ENCODE assay signal across 10 cellular contexts in the genomic region with DNA sequence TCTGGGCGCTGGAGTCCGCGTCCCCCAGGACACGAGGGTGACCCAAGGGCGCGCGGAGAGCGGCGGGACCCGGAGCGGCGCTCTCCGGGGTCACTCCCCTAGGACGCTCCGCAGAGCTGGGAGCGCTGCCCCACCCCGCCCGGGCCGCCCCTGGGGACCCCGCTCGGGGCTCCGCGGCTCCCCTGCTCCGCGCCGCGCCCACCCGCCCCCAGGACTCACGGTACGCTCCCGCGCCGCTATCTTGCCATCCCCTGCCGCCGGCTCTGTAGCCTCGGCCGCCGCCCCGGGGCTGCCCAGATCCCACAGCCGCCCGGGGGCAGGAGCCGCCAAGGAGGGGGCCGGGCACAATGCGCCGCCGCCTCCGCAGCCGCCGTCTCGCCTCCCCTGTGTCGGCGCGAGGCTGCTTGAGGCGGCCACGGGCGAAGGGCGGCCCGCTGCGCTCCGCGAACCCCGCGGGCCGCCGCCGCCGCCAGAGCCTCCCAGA. TPM values are rescaled to one million over a fixed set of nuclear protein-coding genes. Genes with fewer than 3 reads are reported as not detected.
DNase-seq lines count a peak whose midpoint lies in the region; ATAC-seq, FAIRE-seq and TF ChIP-seq lines count a peak whose summit lies in the region.
"Had no signal": no experiment of that assay in that cellular context is flagged by ENCODE, and none has a peak within 500 bp of the region (broad histone marks: within the 10 kb centered on the region; RNA-seq: fewer than 3 reads in every experiment).

No MANE protein-coding gene starts in this region.

- TF ChIP-seq RAD21 in HepG2 (CRISPR knock-in tag; IDR thresholded peaks at IDR 0.05) = no peak

- peak in 1 of 3 donors; percentile 56 for TF ChIP-seq POLR2A in body of pancreas (IDR thresholded peaks at IDR 0.05)
- TF ChIP-seq POLR2A in HepG2 (IDR thresholded peaks at IDR 0.05; ENCODE audit: insufficient read depth in 1 of 2, low read depth in 2 of 2, low read length in 2 of 2) = no peak

- TF ChIP-seq EP300 in HepG2 (IDR thresholded peaks at IDR 0.05; ENCODE audit: low read depth in 2 of 2, low read length in 2 of 2) (no peak), HepG2 (CRISPR knock-in tag; IDR thresholded peaks at IDR 0.05; ENCODE audit: borderline replicate concordance) (no peak)

- H3K4me1 ChIP-seq in HUES6 (ENCODE audit: control insufficient read depth, insufficient read depth, low read length) = peaks cover 21% of the 10 kb centered on the region; the same call in 1 of the 2 replicates
- H3K4me1 ChIP-seq in body of pancreas = peaks cover 49% of the 10 kb centered on the region
- H3K4me1 ChIP-seq in HepG2 (ENCODE audit: insufficient read depth, low read length) = peaks cover 51% of the 10 kb centered on the region
- peaks cover 0 to 47% (median 8%) of the 10 kb centered on the region in 4 donors for H3K4me1 ChIP-seq in tibial artery

- peak overlapping the region; percentile 82 for H3K4me2 ChIP-seq in HepG2 (ENCODE audit: low read depth, low read length)

- H3K36me3 ChIP-seq in HUES6 (ENCODE audit: control insufficient read depth, insufficient read depth, low read length) (no peaks in the 10 kb centered on the region), body of pancreas (replicated peaks in 1 of 2; ENCODE audit: insufficient read depth in 1 of 2, low read depth in 2 of 2) (no peaks in the 10 kb centered on the region), HepG2 (replicated peaks in 1 of 2; ENCODE audit: control insufficient read depth in 1 of 2, insufficient read depth in 2 of 2, low read length in 2 of 2) (no peaks in the 10 kb centered on the region), tibial artery (no peaks in the 10 kb centered on the region)

- peak overlapping the region; percentile 40; the same call in 1 of the 2 replicates for H3K27ac ChIP-seq in HUES6 (ENCODE audit: low read depth, low read length)
- peak overlapping the region; percentile 59 to 97 (median 88) for H3K27ac ChIP-seq in body of pancreas
- peak overlapping the region; percentile 72 for H3K27ac ChIP-seq in HepG2 (ENCODE audit: extremely low read length, insufficient read depth, low read length)
- H3K27ac ChIP-seq in tibial artery = peak overlapping the region; percentile 99

- peak in 1 of 7 experiments; percentile 7 for TF ChIP-seq CTCF in body of pancreas (IDR thresholded peaks at IDR 0.05)
- TF ChIP-seq CTCF in HepG2 (CRISPR knock-in tag; IDR thresholded peaks at IDR 0.05) = no peak
- no peak for TF ChIP-seq CTCF in tibial artery (IDR thresholded peaks at IDR 0.05)

- POLR2A ChIA-PET in HepG2 (lab: Yijun Ruan, JAX) = interaction anchor here (1.3 to 1.8 kb wide), 3 partner anchors 9 to 114 kb away, joined by 5 to 10 read pairs (median 7); no protein-coding TSS in a partner anchor

- H2AFZ ChIP-seq in HepG2 (ENCODE audit: low read length) = no peak overlapping the region

- intact Hi-C loops in body of pancreas (cut with DNase I) = no loop called here
- intact Hi-C loops in HepG2 (cut with micrococcal nuclease; ENCODE audit: unreplicated experiment) = no loop called here
- intact Hi-C loops in tibial artery (cut with DNase I; ENCODE audit: low total_unique reads) = loop anchor here (5.0 to 10.0 kb wide), 2 partner anchors 109 to 229 kb away; no protein-coding TSS in a partner anchor

- CTCF ChIA-PET in HepG2 (lab: Yijun Ruan, JAX; ENCODE audit: low intra/inter-chr PET ratio, low total read pairs) = no interaction called here

- BruUV-seq in HepG2 (replicated peaks; lab: Mats Ljungman, UMichigan) = no TSS peak

- peak overlapping the region; percentile 87 for H3K4me3 ChIP-seq in HUES6 (ENCODE audit: low read depth, low read length)
- H3K4me3 ChIP-seq in body of pancreas = peak overlapping the region; percentile 78
- H3K4me3 ChIP-seq in HepG2 (replicated peaks in 1 of 3; ENCODE audit: insufficient read depth in 1 of 3, low read depth in 2 of 3, low read length in 3 of 3) = peak overlapping the region; percentile 91 to 96 (median 93)
- H3K4me3 ChIP-seq in tibial artery = peak overlapping the region; percentile 72 to 90

- peak; percentile 33 for DNase-seq in GM19239 (ENCODE audit: insufficient read length, low spot score)
- peak in 2 of 4 donors; percentile 17 to 28 for DNase-seq in body of pancreas
- DNase-seq in HepG2 (ENCODE audit: low spot score) = no peak
- DNase-seq in tibial artery = no peak
- DNase-seq: naive B cell had no signal

- H3K27me3 ChIP-seq in HUES6 (ENCODE audit: control insufficient read depth, insufficient read depth, low read length) (peaks cover 12% of the 10 kb centered on the region), body of pancreas (no peaks in the 10 kb centered on the region), HepG2 (ENCODE audit: control insufficient read depth in 1 of 2, insufficient read depth in 2 of 2, low read length in 2 of 2) (no peaks in the 10 kb centered on the region; a peak in 1 of 5 replicates), tibial artery (no peaks in the 10 kb centered on the region)

- H3K9ac ChIP-seq in HUES6 (ENCODE audit: low read length) = peak overlapping the region; percentile 83
- peak overlapping the region; percentile 87 for H3K9ac ChIP-seq in HepG2 (ENCODE audit: insufficient read depth, low read depth, low read length)

- ATAC-seq in body of pancreas = peak; percentile 41
- ATAC-seq in HepG2 = peak; percentile 77
- no peak for ATAC-seq in GM19324 (IDR thresholded peaks at IDR 0.05; ENCODE audit: low FRiP score, unreplicated experiment)
- no peak for ATAC-seq in GM19467 (IDR thresholded peaks at IDR 0.05; ENCODE audit: unreplicated experiment)
- ATAC-seq in HG02970 (IDR thresholded peaks at IDR 0.05; ENCODE audit: low FRiP score, unreplicated experiment) = no peak

- H4K20me1 ChIP-seq in HepG2 (ENCODE audit: insufficient read depth, low read length) = no peaks in the 10 kb centered on the region; the same call in none of the 2 replicates

- H3K9me3 ChIP-seq in HUES6 (ENCODE audit: control insufficient read depth, insufficient read depth, low read depth, low read length) = no peaks in the 10 kb centered on the region
- H3K9me3 ChIP-seq in body of pancreas = no peaks in the 10 kb centered on the region
- no peaks in the 10 kb centered on the region for H3K9me3 ChIP-seq in HepG2 (ENCODE audit: low read length)
- H3K9me3 ChIP-seq in tibial artery = no peaks in the 10 kb centered on the region

- peaks cover 48% of the 10 kb centered on the region for H3K79me2 ChIP-seq in HepG2 (ENCODE audit: insufficient read depth, low read length)

- FAIRE-seq in GM19239 (lab: Jason Lieb, UNC) (no peak), HepG2 (lab: Jason Lieb, UNC) (no peak)

- 0 to 1% methylated on average over 3 to 63 of the region's 67 CpGs for WGBS in body of pancreas, 2 donors
- WGBS in HepG2 (ENCODE audit: low lambda C conversion rate) = no CpG with 5 or more reads among the region's 67 CpGs

- in situ Hi-C loops in HepG2 (cut with HindIII; ENCODE audit: extremely low pct_ligation_motif_present, low pct_unique_long_range_greater_than_20kb) = loop anchor here (10.0 kb wide), 1 partner anchor 111 kb away; no protein-coding TSS in a partner anchor

TF ChIP-seq in HepG2, 621 proteins besides CTCF, POLR2A, EP300 and RAD21 (continues in another document):
- TF ChIP-seq AGO2 (optimal IDR thresholded peaks at IDR 0.05; ENCODE audit: low read depth, low read length) (peak; percentile 12), GTF3A (CRISPR knock-in tag; conservative IDR thresholded peaks at IDR 0.05) (no peak), ZMYM4 (CRISPR knock-in tag; IDR thresholded peaks at IDR 0.05) (0 out of 2 replicates have a peak, but pooled peaks have one; percentile 25), GATAD2A (CRISPR knock-in tag; IDR thresholded peaks at IDR 0.05) (no peak), ZBTB3 (CRISPR knock-in tag; IDR thresholded peaks at IDR 0.05; ENCODE audit: borderline replicate concordance, low read depth) (no peak), ZFP36L1 (CRISPR knock-in tag; IDR thresholded peaks at IDR 0.05) (no peak), RFXAP (CRISPR knock-in tag; IDR thresholded peaks at IDR 0.05; ENCODE audit: borderline replicate concordance) (0 out of 2 replicates have a peak, but pooled peaks have one; percentile 2)

RNA-seq across cellular contexts. Expression of gene LIFR, which starts 0.3 kb away (rescaled TPM):
- total RNA-seq in body of pancreas (10 to 100 TPM; 45.4 to 80.1 TPM), HepG2 (2016; rRNA removed; fragmentation: Illumina TruSeq; extraction: Trizol) (20.1 and 25.2 TPM in 2 replicates)
- total RNA-seq in HepG2 (2016; cell fraction: cytosol; rRNA removed; fragmentation: Illumina TruSeq; extraction: Trizol; ENCODE audit: low read depth) = 58.4 and 67.4 TPM in 2 replicates
- total RNA-seq in HepG2 (2016; cell fraction: insoluble cytoplasmic fraction; rRNA removed; fragmentation: Illumina TruSeq; extraction: Trizol) = 20.0 and 23.0 TPM in 2 replicates
- total RNA-seq in HepG2 (2016; cell fraction: membrane; rRNA removed; fragmentation: Illumina TruSeq; extraction: Trizol) = 31.5 and 38.0 TPM in 2 replicates
- 39.8 and 44.4 TPM in 2 replicates for total RNA-seq in HepG2 (2016; cell fraction: nucleus; rRNA removed; fragmentation: Illumina TruSeq; extraction: Trizol)
- 5.0 and 6.3 TPM in 2 replicates for polyA plus RNA-seq in HepG2 (2011; rRNA removed)
- 1.9 and 3.2 TPM in 2 replicates for polyA plus RNA-seq in HepG2 (2011; cell fraction: cytosol; rRNA removed)
- 6.5 and 8.0 TPM in 2 replicates for polyA plus RNA-seq in HepG2 (2011; cell fraction: nucleus; rRNA removed)
- 7.6 and 12.3 TPM in 2 replicates for polyA plus RNA-seq in HepG2 (2012)
- polyA plus RNA-seq in HepG2 (2016; cell fraction: cytosol; fragmentation: Illumina TruSeq; extraction: Trizol; ENCODE audit: low read depth) = 0.20 and 0.28 TPM in 2 replicates
- 6.5 and 7.1 TPM in 2 replicates for polyA plus RNA-seq in HepG2 (2016; cell fraction: insoluble cytoplasmic fraction; fragmentation: Illumina TruSeq; extraction: Trizol; ENCODE audit: low read depth)
- polyA plus RNA-seq in HepG2 (2016; cell fraction: membrane; fragmentation: Illumina TruSeq; extraction: Trizol; ENCODE audit: low read depth) = 1.1 TPM in 2 replicates
- polyA plus RNA-seq in HepG2 (2016; cell fraction: nucleus; fragmentation: Illumina TruSeq; extraction: Trizol; ENCODE audit: insufficient read depth, low read depth) = 19.2 and 20.0 TPM in 2 replicates
- polyA minus RNA-seq in HepG2 (2011; rRNA and poly(A)+ RNA removed; ENCODE audit: low replicate concordance) = 15.0 and 54.2 TPM in 2 replicates
- 17.8 and 19.0 TPM in 2 replicates for polyA minus RNA-seq in HepG2 (2011; cell fraction: cytosol; rRNA and poly(A)+ RNA removed)
- polyA minus RNA-seq in HepG2 (2011; cell fraction: nucleus; rRNA and poly(A)+ RNA removed) = 63.7 and 65.9 TPM in 2 replicates
- polyA plus RNA-seq: IgD-negative memory B cell had no signal

Comparison
In these comparisons a context has a peak if more than half of its experiments do, and no peak if none do; other contexts are left out.
1. H3K27ac ChIP-seq: peak in every context shown above with its lines; median percentile 99 in tibial artery; 88 in body of pancreas; 72 in HepG2; 40 in HUES6.
2. ATAC-seq: peak in body of pancreas (single experiment) and HepG2 (single experiment); none in GM19324 (single experiment), GM19467 (single experiment) and HG02970 (single experiment).
3. Peak in every context shown above with its lines, with median percentiles within 50 percentile points of each other: H3K4me3 ChIP-seq.